ENCODE assay signal across 1 cellular context in the genomic region with DNA sequence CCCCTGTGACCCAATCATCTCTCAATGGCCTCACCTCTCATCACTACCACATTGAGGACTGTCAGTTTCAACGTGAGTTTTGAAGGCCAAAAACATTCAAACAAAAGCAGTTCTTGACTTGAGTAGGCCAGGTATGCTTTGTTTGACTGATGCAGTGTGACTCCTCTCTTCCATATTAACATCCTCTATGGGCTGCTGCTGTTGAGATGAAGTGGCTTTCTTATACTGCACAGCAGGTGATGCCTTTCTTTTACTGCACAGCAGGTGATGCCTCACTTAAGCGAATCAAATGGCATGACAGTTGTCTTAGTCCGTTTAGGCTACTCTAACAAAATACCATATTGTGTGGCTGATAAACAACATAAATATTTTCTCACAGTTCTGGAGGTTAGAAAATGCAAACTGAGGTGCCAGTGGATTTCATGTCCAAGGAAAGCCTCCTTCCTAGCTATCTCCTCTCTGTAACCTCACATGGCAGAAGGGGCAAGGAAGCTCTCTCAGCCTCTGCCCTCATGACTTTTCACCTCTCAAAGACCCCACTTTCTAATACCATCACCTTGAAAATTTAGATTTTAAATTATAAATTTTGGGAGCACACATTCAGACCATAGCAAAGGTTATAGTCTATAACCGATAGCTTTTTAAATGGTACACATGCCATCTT.
TF ChIP-seq lines count a peak whose summit lies in the region.

No MANE protein-coding gene starts in this region.

TF ChIP-seq in H1, 55 proteins besides CTCF, POLR2A, EP300 and RAD21:
- no peak for TF ChIP-seq RBBP5 (IDR thresholded peaks at IDR 0.05; ENCODE audit: borderline replicate concordance, low read depth, low read length)
- TF ChIP-seq SIN3A (conservative IDR thresholded peaks at IDR 0.05 in 1 of 2, IDR thresholded peaks at IDR 0.05 in 1 of 2; ENCODE audit: low read depth in 1 of 2, low read length in 2 of 2) = 0 out of 4 replicates have a peak, but pooled peaks of 1 of the 2 experiments have one; percentile 24
- TF ChIP-seq, protein P1, sequence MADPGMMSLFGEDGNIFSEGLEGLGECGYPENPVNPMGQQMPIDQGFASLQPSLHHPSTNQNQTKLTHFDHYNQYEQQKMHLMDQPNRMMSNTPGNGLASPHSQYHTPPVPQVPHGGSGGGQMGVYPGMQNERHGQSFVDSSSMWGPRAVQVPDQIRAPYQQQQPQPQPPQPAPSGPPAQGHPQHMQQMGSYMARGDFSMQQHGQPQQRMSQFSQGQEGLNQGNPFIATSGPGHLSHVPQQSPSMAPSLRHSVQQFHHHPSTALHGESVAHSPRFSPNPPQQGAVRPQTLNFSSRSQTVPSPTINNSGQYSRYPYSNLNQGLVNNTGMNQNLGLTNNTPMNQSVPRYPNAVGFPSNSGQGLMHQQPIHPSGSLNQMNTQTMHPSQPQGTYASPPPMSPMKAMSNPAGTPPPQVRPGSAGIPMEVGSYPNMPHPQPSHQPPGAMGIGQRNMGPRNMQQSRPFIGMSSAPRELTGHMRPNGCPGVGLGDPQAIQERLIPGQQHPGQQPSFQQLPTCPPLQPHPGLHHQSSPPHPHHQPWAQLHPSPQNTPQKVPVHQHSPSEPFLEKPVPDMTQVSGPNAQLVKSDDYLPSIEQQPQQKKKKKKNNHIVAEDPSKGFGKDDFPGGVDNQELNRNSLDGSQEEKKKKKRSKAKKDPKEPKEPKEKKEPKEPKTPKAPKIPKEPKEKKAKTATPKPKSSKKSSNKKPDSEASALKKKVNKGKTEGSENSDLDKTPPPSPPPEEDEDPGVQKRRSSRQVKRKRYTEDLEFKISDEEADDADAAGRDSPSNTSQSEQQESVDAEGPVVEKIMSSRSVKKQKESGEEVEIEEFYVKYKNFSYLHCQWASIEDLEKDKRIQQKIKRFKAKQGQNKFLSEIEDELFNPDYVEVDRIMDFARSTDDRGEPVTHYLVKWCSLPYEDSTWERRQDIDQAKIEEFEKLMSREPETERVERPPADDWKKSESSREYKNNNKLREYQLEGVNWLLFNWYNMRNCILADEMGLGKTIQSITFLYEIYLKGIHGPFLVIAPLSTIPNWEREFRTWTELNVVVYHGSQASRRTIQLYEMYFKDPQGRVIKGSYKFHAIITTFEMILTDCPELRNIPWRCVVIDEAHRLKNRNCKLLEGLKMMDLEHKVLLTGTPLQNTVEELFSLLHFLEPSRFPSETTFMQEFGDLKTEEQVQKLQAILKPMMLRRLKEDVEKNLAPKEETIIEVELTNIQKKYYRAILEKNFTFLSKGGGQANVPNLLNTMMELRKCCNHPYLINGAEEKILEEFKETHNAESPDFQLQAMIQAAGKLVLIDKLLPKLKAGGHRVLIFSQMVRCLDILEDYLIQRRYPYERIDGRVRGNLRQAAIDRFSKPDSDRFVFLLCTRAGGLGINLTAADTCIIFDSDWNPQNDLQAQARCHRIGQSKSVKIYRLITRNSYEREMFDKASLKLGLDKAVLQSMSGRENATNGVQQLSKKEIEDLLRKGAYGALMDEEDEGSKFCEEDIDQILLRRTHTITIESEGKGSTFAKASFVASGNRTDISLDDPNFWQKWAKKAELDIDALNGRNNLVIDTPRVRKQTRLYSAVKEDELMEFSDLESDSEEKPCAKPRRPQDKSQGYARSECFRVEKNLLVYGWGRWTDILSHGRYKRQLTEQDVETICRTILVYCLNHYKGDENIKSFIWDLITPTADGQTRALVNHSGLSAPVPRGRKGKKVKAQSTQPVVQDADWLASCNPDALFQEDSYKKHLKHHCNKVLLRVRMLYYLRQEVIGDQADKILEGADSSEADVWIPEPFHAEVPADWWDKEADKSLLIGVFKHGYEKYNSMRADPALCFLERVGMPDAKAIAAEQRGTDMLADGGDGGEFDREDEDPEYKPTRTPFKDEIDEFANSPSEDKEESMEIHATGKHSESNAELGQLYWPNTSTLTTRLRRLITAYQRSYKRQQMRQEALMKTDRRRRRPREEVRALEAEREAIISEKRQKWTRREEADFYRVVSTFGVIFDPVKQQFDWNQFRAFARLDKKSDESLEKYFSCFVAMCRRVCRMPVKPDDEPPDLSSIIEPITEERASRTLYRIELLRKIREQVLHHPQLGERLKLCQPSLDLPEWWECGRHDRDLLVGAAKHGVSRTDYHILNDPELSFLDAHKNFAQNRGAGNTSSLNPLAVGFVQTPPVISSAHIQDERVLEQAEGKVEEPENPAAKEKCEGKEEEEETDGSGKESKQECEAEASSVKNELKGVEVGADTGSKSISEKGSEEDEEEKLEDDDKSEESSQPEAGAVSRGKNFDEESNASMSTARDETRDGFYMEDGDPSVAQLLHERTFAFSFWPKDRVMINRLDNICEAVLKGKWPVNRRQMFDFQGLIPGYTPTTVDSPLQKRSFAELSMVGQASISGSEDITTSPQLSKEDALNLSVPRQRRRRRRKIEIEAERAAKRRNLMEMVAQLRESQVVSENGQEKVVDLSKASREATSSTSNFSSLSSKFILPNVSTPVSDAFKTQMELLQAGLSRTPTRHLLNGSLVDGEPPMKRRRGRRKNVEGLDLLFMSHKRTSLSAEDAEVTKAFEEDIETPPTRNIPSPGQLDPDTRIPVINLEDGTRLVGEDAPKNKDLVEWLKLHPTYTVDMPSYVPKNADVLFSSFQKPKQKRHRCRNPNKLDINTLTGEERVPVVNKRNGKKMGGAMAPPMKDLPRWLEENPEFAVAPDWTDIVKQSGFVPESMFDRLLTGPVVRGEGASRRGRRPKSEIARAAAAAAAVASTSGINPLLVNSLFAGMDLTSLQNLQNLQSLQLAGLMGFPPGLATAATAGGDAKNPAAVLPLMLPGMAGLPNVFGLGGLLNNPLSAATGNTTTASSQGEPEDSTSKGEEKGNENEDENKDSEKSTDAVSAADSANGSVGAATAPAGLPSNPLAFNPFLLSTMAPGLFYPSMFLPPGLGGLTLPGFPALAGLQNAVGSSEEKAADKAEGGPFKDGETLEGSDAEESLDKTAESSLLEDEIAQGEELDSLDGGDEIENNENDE (IDR thresholded peaks at IDR 0.05; ENCODE audit: insufficient replicate concordance, low read length) = peak; percentile 77
- TF ChIP-seq HDAC2 (IDR thresholded peaks at IDR 0.05; ENCODE audit: borderline replicate concordance in 1 of 2, low read depth in 2 of 2, low read length in 2 of 2) = peak in 1 of 2 experiments; percentile 20; a peak in 1 of 4 replicates
- TF ChIP-seq YY1 (IDR thresholded peaks at IDR 0.05; ENCODE audit: low read depth, low read length) = 0 out of 2 replicates have a peak, but pooled peaks have one; percentile 59
- peak; percentile 80 for TF ChIP-seq NANOG (IDR thresholded peaks at IDR 0.05; ENCODE audit: insufficient read depth, low read depth, low read length, poor library complexity, severe bottlenecking)
- no peak for TF ChIP-seq SIRT6 (IDR thresholded peaks at IDR 0.05; ENCODE audit: low read length)
- no peak for TF ChIP-seq SRF (IDR thresholded peaks at IDR 0.05; ENCODE audit: low read depth, low read length)
- peak; percentile 31; the same call in 1 of the 2 replicates for TF ChIP-seq ZNF274 (IDR thresholded peaks at IDR 0.05; ENCODE audit: borderline replicate concordance, extremely low read depth, low read length)
- no peak for TF ChIP-seq GTF2F1 (IDR thresholded peaks at IDR 0.05; ENCODE audit: borderline replicate concordance, low read depth, low read length)
